In genomic region chr1:150293433-150294253, GRCh38 we compare ENCODE assay signal across 1 cellular context.
TF ChIP-seq lines count a peak whose summit lies in the region.

Gene MRPS21, plus strand, starts transcription at chr1:150293861. Its CDS starts 506 bp downstream, at chr1:150294367.

TF ChIP-seq in HepG2, 621 proteins besides CTCF, POLR2A, EP300 and RAD21 (continued from another document and continues in another):
- peak; percentile 54; the same call in 1 of the 2 replicates for TF ChIP-seq CSRNP1 (CRISPR knock-in tag; IDR thresholded peaks at IDR 0.05)
- no peak; the same call in 1 of the 2 replicates for TF ChIP-seq ZNF607 (CRISPR knock-in tag; IDR thresholded peaks at IDR 0.05; ENCODE audit: borderline replicate concordance)
- TF ChIP-seq MTA3 (CRISPR knock-in tag; IDR thresholded peaks at IDR 0.05) = no peak
- TF ChIP-seq U2AF1 (optimal IDR thresholded peaks at IDR 0.05; ENCODE audit: low read depth, low read length) = peak; percentile 91
- no peak for TF ChIP-seq NFE2L1 (CRISPR knock-in tag; IDR thresholded peaks at IDR 0.05; ENCODE audit: borderline replicate concordance)
- peak; percentile 86 for TF ChIP-seq KDM5A (IDR thresholded peaks at IDR 0.05; ENCODE audit: borderline replicate concordance, low read length)
- peak; percentile 82 for TF ChIP-seq CREB1 (IDR thresholded peaks at IDR 0.05)
- TF ChIP-seq CREB1 (CRISPR knock-in tag; IDR thresholded peaks at IDR 0.05) = peak; percentile 98
- TF ChIP-seq FOXK2 (IDR thresholded peaks at IDR 0.05) = peak; percentile 91
- no peak for TF ChIP-seq ZNF549 (CRISPR knock-in tag; IDR thresholded peaks at IDR 0.05)
- no peak for TF ChIP-seq FLYWCH1 (CRISPR knock-in tag; IDR thresholded peaks at IDR 0.05)
- TF ChIP-seq MATR3 (CRISPR knock-in tag; IDR thresholded peaks at IDR 0.05) = no peak
- no peak for TF ChIP-seq HOXA9 (CRISPR knock-in tag; IDR thresholded peaks at IDR 0.05; ENCODE audit: borderline replicate concordance)
- TF ChIP-seq ZNF503 (CRISPR knock-in tag; IDR thresholded peaks at IDR 0.05) = no peak
- TF ChIP-seq ZNF333 (CRISPR knock-in tag; IDR thresholded peaks at IDR 0.05; ENCODE audit: borderline replicate concordance) = no peak
- TF ChIP-seq CCAR2 (optimal IDR thresholded peaks at IDR 0.05; ENCODE audit: low read depth, low read length) = no peak
- no peak; the same call in 1 of the 2 replicates for TF ChIP-seq SRY (CRISPR knock-in tag; IDR thresholded peaks at IDR 0.05)
- TF ChIP-seq ZNF264 (CRISPR knock-in tag; IDR thresholded peaks at IDR 0.05) = no peak
- no peak for TF ChIP-seq RBAK (CRISPR knock-in tag; IDR thresholded peaks at IDR 0.05)
- TF ChIP-seq TBX3 (IDR thresholded peaks at IDR 0.05; ENCODE audit: borderline replicate concordance) = no peak
- no peak for TF ChIP-seq ZNF326 (CRISPR knock-in tag; IDR thresholded peaks at IDR 0.05; ENCODE audit: borderline replicate concordance)
- TF ChIP-seq NR2F1 (CRISPR knock-in tag; IDR thresholded peaks at IDR 0.05) = no peak
- TF ChIP-seq PRPF4 (IDR thresholded peaks at IDR 0.05; ENCODE audit: low read depth, low read length, poor library complexity, severe bottlenecking) = no peak
- TF ChIP-seq GATA4 (IDR thresholded peaks at IDR 0.05; ENCODE audit: borderline replicate concordance, low read depth) = no peak
- peak; percentile 96 for TF ChIP-seq FOXK1 (CRISPR knock-in tag; IDR thresholded peaks at IDR 0.05; ENCODE audit: borderline replicate concordance, low read depth)
- TF ChIP-seq PHB2 (IDR thresholded peaks at IDR 0.05; ENCODE audit: partially characterized antibody) = no peak
- TF ChIP-seq FOXO4 (CRISPR knock-in tag; conservative IDR thresholded peaks at IDR 0.05) = 0 out of 2 replicates have a peak, but pooled peaks have one; percentile 87
- no peak for TF ChIP-seq ZNF296 (CRISPR knock-in tag; conservative IDR thresholded peaks at IDR 0.05)
- no peak for TF ChIP-seq ZNF597 (CRISPR knock-in tag; IDR thresholded peaks at IDR 0.05)
- no peak for TF ChIP-seq BRCA1 (CRISPR knock-in tag; IDR thresholded peaks at IDR 0.05)
- TF ChIP-seq RFXAP (CRISPR knock-in tag; IDR thresholded peaks at IDR 0.05; ENCODE audit: borderline replicate concordance) = no peak
- TF ChIP-seq ZNF382 (CRISPR knock-in tag; IDR thresholded peaks at IDR 0.05; ENCODE audit: borderline replicate concordance) = no peak
- no peak for TF ChIP-seq ZUFSP (CRISPR knock-in tag; IDR thresholded peaks at IDR 0.05; ENCODE audit: borderline replicate concordance)
- no peak for TF ChIP-seq NR2F2 (IDR thresholded peaks at IDR 0.05; ENCODE audit: borderline replicate concordance, low read depth)
- peak; percentile 65; the same call in 1 of the 2 replicates for TF ChIP-seq ARNT2 (CRISPR knock-in tag; IDR thresholded peaks at IDR 0.05; ENCODE audit: low read depth)
- TF ChIP-seq ZNF441 (CRISPR knock-in tag; IDR thresholded peaks at IDR 0.05; ENCODE audit: borderline replicate concordance) = no peak
- no peak; the same call in 1 of the 2 replicates for TF ChIP-seq SAFB2 (CRISPR knock-in tag; IDR thresholded peaks at IDR 0.05; ENCODE audit: borderline replicate concordance, low read depth)
- peak; percentile 89 for TF ChIP-seq MXD4 (CRISPR knock-in tag; IDR thresholded peaks at IDR 0.05)
- TF ChIP-seq ZNF792 (CRISPR knock-in tag; IDR thresholded peaks at IDR 0.05) = no peak; the same call in 1 of the 2 replicates
- TF ChIP-seq ZNF552 (CRISPR knock-in tag; IDR thresholded peaks at IDR 0.05; ENCODE audit: borderline replicate concordance) = no peak
- no peak for TF ChIP-seq ZBTB7B (CRISPR knock-in tag; IDR thresholded peaks at IDR 0.05)
- TF ChIP-seq TBX2 (CRISPR knock-in tag; IDR thresholded peaks at IDR 0.05; ENCODE audit: borderline replicate concordance) = peak; percentile 35; the same call in 1 of the 2 replicates
- peak; percentile 31; the same call in 1 of the 2 replicates for TF ChIP-seq STAT6 (CRISPR knock-in tag; IDR thresholded peaks at IDR 0.05; ENCODE audit: borderline replicate concordance)
- TF ChIP-seq ZSCAN9 (CRISPR knock-in tag; IDR thresholded peaks at IDR 0.05; ENCODE audit: borderline replicate concordance) = peak; percentile 60
- no peak; the same call in 1 of the 2 replicates for TF ChIP-seq E2F5 (CRISPR knock-in tag; conservative IDR thresholded peaks at IDR 0.05)
- no peak for TF ChIP-seq MLLT10 (CRISPR knock-in tag; IDR thresholded peaks at IDR 0.05)
- TF ChIP-seq TBL1XR1 (IDR thresholded peaks at IDR 0.05; ENCODE audit: borderline replicate concordance, low read length, partially characterized antibody) = no peak
- no peak for TF ChIP-seq ZMAT5 (CRISPR knock-in tag; IDR thresholded peaks at IDR 0.05; ENCODE audit: borderline replicate concordance, low read depth)
- TF ChIP-seq ZBTB14 (CRISPR knock-in tag; IDR thresholded peaks at IDR 0.05) = no peak
- TF ChIP-seq FOXJ3 (CRISPR knock-in tag; IDR thresholded peaks at IDR 0.05; ENCODE audit: borderline replicate concordance) = no peak
- no peak for TF ChIP-seq FOXP1 (IDR thresholded peaks at IDR 0.05)
- no peak for TF ChIP-seq FOXP1 (CRISPR knock-in tag; IDR thresholded peaks at IDR 0.05)
- no peak for TF ChIP-seq MAF1 (CRISPR knock-in tag; IDR thresholded peaks at IDR 0.05; ENCODE audit: borderline replicate concordance)
- no peak for TF ChIP-seq AFF4 (CRISPR knock-in tag; IDR thresholded peaks at IDR 0.05)
